ENCODE assay signal across 8 cellular contexts in the genomic region with DNA sequence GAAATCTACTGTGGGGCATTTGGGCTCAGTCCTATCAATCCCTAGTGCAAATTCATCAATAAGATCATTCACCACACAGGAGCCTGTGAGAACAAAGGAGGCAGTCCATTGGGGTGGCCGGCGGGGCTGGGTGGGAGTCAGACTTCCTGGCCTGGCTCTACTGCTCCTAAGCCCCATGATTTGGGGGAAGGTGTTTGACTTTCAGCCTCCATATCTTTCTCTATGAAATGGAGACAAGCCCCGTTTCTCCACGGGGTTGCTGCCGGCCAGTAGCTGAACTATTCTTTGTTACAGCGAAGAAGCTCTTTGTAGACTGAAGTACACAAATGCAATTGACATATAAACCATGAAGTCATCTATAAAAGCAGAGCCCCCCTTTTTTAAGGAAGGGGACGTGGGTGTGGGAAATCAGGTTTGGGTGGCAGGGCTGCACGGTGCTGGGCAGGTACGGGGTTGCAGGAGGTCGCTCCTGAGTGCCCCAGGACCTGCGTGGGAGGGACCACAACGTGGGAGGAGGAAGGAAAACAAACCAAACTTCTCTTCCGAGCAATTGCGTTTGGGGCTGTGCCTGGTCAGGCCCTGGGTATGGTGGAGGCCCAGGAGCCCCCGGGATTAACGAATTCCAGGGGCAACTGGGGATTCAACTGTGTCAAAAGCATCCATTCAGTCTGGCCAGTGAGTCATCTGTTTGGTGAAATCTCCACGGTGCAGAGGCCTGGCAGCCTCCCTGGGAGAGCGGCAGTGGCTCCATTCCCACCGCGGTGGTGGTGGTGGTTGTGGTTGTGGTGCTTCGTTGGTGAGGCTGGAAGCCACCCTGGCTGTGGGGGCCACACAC.
DNase-seq lines count a peak whose midpoint lies in the region; ATAC-seq lines count a peak whose summit lies in the region.

No MANE protein-coding gene starts in this region.

- H3K27ac ChIP-seq in effector memory CD4-positive, alpha-beta T cell (ENCODE audit: insufficient read depth, low read length, poor library complexity, severe bottlenecking): peak overlapping the region; percentile 14
- peak overlapping the region in 14 of 21 experiments; percentile 15 to 81 (median 44) for H3K27ac ChIP-seq in skin epidermis

- H3K9me3 ChIP-seq in effector memory CD4-positive, alpha-beta T cell (ENCODE audit: control insufficient read depth, low read length): no peaks in the 10 kb centered on the region

- H3K27me3 ChIP-seq in effector memory CD4-positive, alpha-beta T cell (replicated peaks; ENCODE audit: control insufficient read depth, insufficient read depth, low read length, poor library complexity, severe bottlenecking): no peaks in the 10 kb centered on the region

- peaks cover 23% of the 10 kb centered on the region for H3K4me1 ChIP-seq in effector memory CD4-positive, alpha-beta T cell (ENCODE audit: control insufficient read depth, insufficient read depth, low read length, poor library complexity, severe bottlenecking)

- DNase-seq in ELR (ENCODE audit: low read depth): peak; percentile 57
- DNase-seq in activated CD4-positive, alpha-beta T cell treated with anti-CD3 and anti-CD28 coated beads for 48 hours: peak; percentile 60
- peak; percentile 14 to 26 (median 20) for DNase-seq in effector memory CD4-positive, alpha-beta T cell
- DNase-seq in NCI-H2227 treated with DMSO at 0.1 percent for 48 hours (lab: John Stamatoyannopoulos, UW): no peak
- DNase-seq in middle frontal gyrus (ENCODE audit: extremely low spot score, low spot score): no peak
- DNase-seq in SW 1271 (lab: John Stamatoyannopoulos, UW): no peak

- H3K4me3 ChIP-seq in effector memory CD4-positive, alpha-beta T cell (ENCODE audit: insufficient read depth, low read depth, low read length, poor library complexity, severe bottlenecking): peak overlapping the region; percentile 47
- H3K4me3 ChIP-seq in skin epidermis: no peak overlapping the region

- H3K36me3 ChIP-seq in effector memory CD4-positive, alpha-beta T cell (ENCODE audit: control insufficient read depth, insufficient read depth, low read length): no peaks in the 10 kb centered on the region

- ATAC-seq in HG03342 (IDR thresholded peaks at IDR 0.05; ENCODE audit: unreplicated experiment): no peak

Comparison
In these comparisons a context has a peak if more than half of its experiments do, and no peak if none do; other contexts are left out.
1. DNase-seq: peak in ELR (single experiment), activated CD4-positive, alpha-beta T cell treated with anti-CD3 and anti-CD28 coated beads for 48 hours (single experiment) and effector memory CD4-positive, alpha-beta T cell (3 of 3); none in NCI-H2227 treated with DMSO at 0.1 percent for 48 hours (single experiment), middle frontal gyrus (single experiment) and SW 1271 (0 of 2).